Comparison of ENCODE assay signal across 8 cellular contexts in the genomic region with DNA sequence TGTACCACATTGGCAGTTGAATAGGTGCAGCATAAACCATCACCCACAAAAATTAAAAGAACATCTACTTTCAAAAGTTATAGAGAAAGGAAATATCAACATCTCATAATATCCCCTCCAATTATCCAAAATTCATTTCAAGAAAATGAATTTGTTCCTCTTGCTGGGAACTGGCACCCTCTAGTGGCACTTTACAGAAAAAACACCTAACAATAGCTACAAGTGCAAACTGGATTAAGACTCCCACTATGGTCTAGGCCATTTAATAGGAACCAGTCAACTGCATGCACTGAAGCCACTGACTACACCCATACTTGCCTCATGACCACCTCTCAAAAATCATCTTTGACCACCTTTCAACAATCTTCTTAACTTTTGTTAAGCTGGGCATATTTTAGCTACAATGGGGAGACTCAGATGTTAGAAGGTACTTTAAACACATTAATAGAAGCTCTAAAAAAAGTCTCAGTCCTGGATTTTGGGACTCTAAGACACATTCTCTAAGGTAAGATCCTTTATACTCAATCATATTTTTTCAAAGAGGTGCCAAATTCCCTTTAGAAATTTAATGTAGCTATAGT. TPM values are rescaled to one million over a fixed set of nuclear protein-coding genes. Genes with fewer than 3 reads are reported as not detected.
DNase-seq lines count a peak whose midpoint lies in the region; ATAC-seq and TF ChIP-seq lines count a peak whose summit lies in the region.

No MANE protein-coding gene starts in this region.

- H3K27me3 ChIP-seq in GM23338 (ENCODE audit: insufficient read depth) (no peaks in the 10 kb centered on the region), heart right ventricle (no peaks in the 10 kb centered on the region), sigmoid colon (no peaks in the 10 kb centered on the region)

- no peak overlapping the region for H3K4me3 Mint-ChIP-seq in GM23338
- H3K4me3 Mint-ChIP-seq in activated naive CD4-positive, alpha-beta T cell treated with anti-CD3 and anti-CD28 coated beads, Interleukin-2, amount 10 ng/mL, durations not matched to agents 7 days and 5 days = no peak overlapping the region

- no peaks in the 10 kb centered on the region for H3K79me2 ChIP-seq in GM23338 (replicated peaks; ENCODE audit: insufficient read depth)

- intact Hi-C loops in heart right ventricle (cut with DNase I) = loop anchor here in 2 of 10 donors (5.0 to 10.0 kb wide), 2 partner anchors 201 to 878 kb away; a partner anchor contains a TSS
- intact Hi-C loops in sigmoid colon (cut with DNase I) = loop anchor here (5.0 kb wide), 2 partner anchors 201 to 876 kb away; a partner anchor contains a TSS

- H3K36me3 ChIP-seq in GM23338 (ENCODE audit: insufficient read depth) (peaks cover 14% of the 10 kb centered on the region; the same call in 1 of the 2 replicates), heart right ventricle (peaks cover 0 to 100% (median 49%) of the 10 kb centered on the region in 9 donors), sigmoid colon (peaks cover 5 to 93% (median 41%) of the 10 kb centered on the region in 4 donors)

- ATAC-seq in GM23338 = peak; percentile 53; the same call in 2 of the 3 replicates
- ATAC-seq in heart right ventricle = peak in 2 of 8 donors; percentile 58 to 63

- DNase-seq in D341Med (ENCODE audit: low spot score) (peak; percentile 54), GM23338 (ENCODE audit: low spot score) (peak; percentile 73), NCI-H2171 treated with DMSO at 0.1 percent for 48 hours (lab: John Stamatoyannopoulos, UW) (peak; percentile 77), heart right ventricle (peak in 1 of 2 donors; percentile 27), sigmoid colon (no peak), NCI-H1092 treated with DMSO at 0.1 percent for 48 hours (lab: John Stamatoyannopoulos, UW) (no peak)
- peak; percentile 48 for DNase-seq in activated naive CD4-positive, alpha-beta T cell treated with anti-CD3 and anti-CD28 coated beads, Interleukin-2, amount 10 ng/mL, durations not matched to agents 7 days and 5 days
- DNase-seq in NK-92 treated with Interleukin-12 subunit alpha and Interleukin-12 subunit beta, amount 100 ng/mL, for 24 hours (lab: John Stamatoyannopoulos, UW) = no peak

- no peak overlapping the region for H3K27ac Mint-ChIP-seq in GM23338
- H3K27ac Mint-ChIP-seq in activated naive CD4-positive, alpha-beta T cell treated with anti-CD3 and anti-CD28 coated beads, Interleukin-2, amount 10 ng/mL, durations not matched to agents 7 days and 5 days = no peak overlapping the region

- no peaks in the 10 kb centered on the region for H3F3A ChIP-seq in GM23338 (replicated peaks; ENCODE audit: low read depth)

- TF ChIP-seq EP300 in sigmoid colon (IDR thresholded peaks at IDR 0.05) = no peak

- H3K9me3 Mint-ChIP-seq in GM23338 = no peaks in the 10 kb centered on the region
- H3K9me3 Mint-ChIP-seq in activated naive CD4-positive, alpha-beta T cell treated with anti-CD3 and anti-CD28 coated beads, Interleukin-2, amount 10 ng/mL, durations not matched to agents 7 days and 5 days = no peaks in the 10 kb centered on the region

- TF ChIP-seq CTCF in GM23338 (conservative IDR thresholded peaks at IDR 0.05; ENCODE audit: low read depth in 2 of 2) = peak; percentile 67 to 92
- TF ChIP-seq CTCF in heart right ventricle (IDR thresholded peaks at IDR 0.05) = peak; percentile 62 to 91 (median 81)
- TF ChIP-seq CTCF in sigmoid colon (IDR thresholded peaks at IDR 0.05) = peak in 3 of 4 experiments; percentile 29 to 75 (median 35)

- no peak overlapping the region for H3K4me3 ChIP-seq in GM23338
- H3K4me3 ChIP-seq in heart right ventricle = no peak overlapping the region
- H3K4me3 ChIP-seq in sigmoid colon = no peak overlapping the region

- H3K9me2 ChIP-seq in GM23338 (ENCODE audit: insufficient read depth) = no peaks in the 10 kb centered on the region

- no peak overlapping the region for H3K27ac ChIP-seq in GM23338 (ENCODE audit: low read depth)
- H3K27ac ChIP-seq in heart right ventricle = no peak overlapping the region
- H3K27ac ChIP-seq in sigmoid colon = no peak overlapping the region

- H3K9me3 ChIP-seq in heart right ventricle (no peaks in the 10 kb centered on the region), sigmoid colon (no peaks in the 10 kb centered on the region)

- no peaks in the 10 kb centered on the region for H4K20me1 ChIP-seq in GM23338 (replicated peaks; ENCODE audit: insufficient read depth)

- H3K4me2 ChIP-seq in GM23338 = no peak overlapping the region

- CTCF ChIA-PET in activated naive CD4-positive, alpha-beta T cell treated with anti-CD3 and anti-CD28 coated beads, Interleukin-2, amount 10 ng/mL, durations not matched to agents 7 days and 5 days (lab: Charles Lee) = interaction anchor here (0.7 to 4.8 kb wide), 45 partner anchors 9 to 873 kb away, joined by 3 to 152 read pairs (median 4); a partner anchor contains a TSS

- no peaks in the 10 kb centered on the region for H3K4me1 Mint-ChIP-seq in GM23338
- H3K4me1 Mint-ChIP-seq in activated naive CD4-positive, alpha-beta T cell treated with anti-CD3 and anti-CD28 coated beads, Interleukin-2, amount 10 ng/mL, durations not matched to agents 7 days and 5 days = peaks cover 14% of the 10 kb centered on the region

- H3K4me1 ChIP-seq in GM23338 (ENCODE audit: insufficient read depth) (no peaks in the 10 kb centered on the region), heart right ventricle (peaks cover 0 to 29% (median 7%) of the 10 kb centered on the region in 9 donors), sigmoid colon (no peaks in the 10 kb centered on the region)

- no peak for TF ChIP-seq POLR2A in sigmoid colon (IDR thresholded peaks at IDR 0.05)

- no peaks in the 10 kb centered on the region for H3K27me3 Mint-ChIP-seq in GM23338 (ENCODE audit: insufficient read depth, low read depth, poor library complexity)
- H3K27me3 Mint-ChIP-seq in activated naive CD4-positive, alpha-beta T cell treated with anti-CD3 and anti-CD28 coated beads, Interleukin-2, amount 10 ng/mL, durations not matched to agents 7 days and 5 days = no peaks in the 10 kb centered on the region

- H3K36me3 Mint-ChIP-seq in GM23338 (ENCODE audit: low read depth) = peaks cover 19% of the 10 kb centered on the region; the same call in 2 of the 3 replicates
- H3K36me3 Mint-ChIP-seq in activated naive CD4-positive, alpha-beta T cell treated with anti-CD3 and anti-CD28 coated beads, Interleukin-2, amount 10 ng/mL, durations not matched to agents 7 days and 5 days = peaks cover 43% of the 10 kb centered on the region

- no peak overlapping the region for H2AFZ ChIP-seq in GM23338

TF ChIP-seq in GM23338, 12 proteins besides CTCF, POLR2A, EP300 and RAD21:
- TF ChIP-seq ZNF114 (CRISPR knock-in tag; IDR thresholded peaks at IDR 0.05) (no peak), ZNF331 (CRISPR knock-in tag; IDR thresholded peaks at IDR 0.05; ENCODE audit: low read depth) (no peak)
- TF ChIP-seq, protein P1, sequence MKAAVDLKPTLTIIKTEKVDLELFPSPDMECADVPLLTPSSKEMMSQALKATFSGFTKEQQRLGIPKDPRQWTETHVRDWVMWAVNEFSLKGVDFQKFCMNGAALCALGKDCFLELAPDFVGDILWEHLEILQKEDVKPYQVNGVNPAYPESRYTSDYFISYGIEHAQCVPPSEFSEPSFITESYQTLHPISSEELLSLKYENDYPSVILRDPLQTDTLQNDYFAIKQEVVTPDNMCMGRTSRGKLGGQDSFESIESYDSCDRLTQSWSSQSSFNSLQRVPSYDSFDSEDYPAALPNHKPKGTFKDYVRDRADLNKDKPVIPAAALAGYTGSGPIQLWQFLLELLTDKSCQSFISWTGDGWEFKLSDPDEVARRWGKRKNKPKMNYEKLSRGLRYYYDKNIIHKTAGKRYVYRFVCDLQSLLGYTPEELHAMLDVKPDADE (IDR thresholded peaks at IDR 0.05) = no peak

RNA-seq across cellular contexts. Expression of a gene that starts 17.3 kb away (rescaled TPM):
- total RNA-seq in GM23338 (2014; rRNA removed; shearing (Covaris generic)) = 6.4 and 10.5 TPM in 2 replicates
- 4.2 and 4.4 TPM in 2 replicates for polyA plus RNA-seq in GM23338 (2016; fragmentation: Nextera tagmentation; extraction: Ambion mirVana)
- 10 to 100 TPM; 11.5 to 18.2 (median 13.4) TPM for total RNA-seq in heart right ventricle
- polyA plus RNA-seq in heart right ventricle = 1 to 10 TPM; 3.0 to 3.7 TPM
- total RNA-seq in sigmoid colon = 10 to 100 TPM; 10.3 to 15.5 (median 12.4) TPM
- polyA plus RNA-seq in sigmoid colon = 1 to 10 TPM; 3.6 to 6.7 (median 4.2) TPM

Comparison
In these comparisons a context has a peak if more than half of its experiments do, and no peak if none do; other contexts are left out.
1. DNase-seq: peak in D341Med (single experiment), GM23338 (single experiment), NCI-H2171 treated with DMSO at 0.1 percent for 48 hours (single experiment) and activated naive CD4-positive, alpha-beta T cell treated with anti-CD3 and anti-CD28 coated beads, Interleukin-2, amount 10 ng/mL, durations not matched to agents 7 days and 5 days (single experiment); none in sigmoid colon (single experiment), NCI-H1092 treated with DMSO at 0.1 percent for 48 hours (single experiment) and NK-92 treated with Interleukin-12 subunit alpha and Interleukin-12 subunit beta, amount 100 ng/mL, for 24 hours (single experiment).
2. Peak in every context shown above with its lines, with median percentiles within 50 percentile points of each other: CTCF ChIP-seq.